18 cellular contexts compared by ENCODE assay signal in the genomic region with DNA sequence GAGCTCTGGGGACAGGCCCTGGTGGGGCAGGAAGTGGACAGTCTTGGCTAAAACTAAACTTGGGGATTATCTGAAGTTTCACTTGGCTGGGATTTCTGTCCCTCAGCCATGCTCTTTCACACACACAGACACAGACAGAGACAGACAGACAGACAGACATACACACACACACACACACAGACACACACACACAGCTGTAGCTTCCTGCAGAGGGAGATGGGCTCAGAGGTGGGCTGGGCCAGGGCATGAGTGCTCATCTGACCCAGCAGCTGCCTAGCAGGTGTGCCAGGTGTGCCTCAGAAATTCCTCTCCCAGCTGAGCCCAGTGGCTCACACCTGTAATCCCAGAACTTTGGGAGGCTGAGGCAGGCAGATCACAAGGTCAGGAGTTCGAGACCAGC. TPM values are rescaled to one million over a fixed set of nuclear protein-coding genes. Genes with fewer than 3 reads are reported as not detected.
A peak's percentile ranks its signal among the peaks of the same experiment; 100 is the strongest.
DNase-seq lines count a peak whose midpoint lies in the region; TF ChIP-seq lines count a peak whose summit lies in the region.
"Had no signal": no experiment of that assay in that cellular context is flagged by ENCODE, and none has a peak within 500 bp of the region (broad histone marks: within the 10 kb centered on the region; RNA-seq: fewer than 3 reads in every experiment).

No MANE protein-coding gene starts in this region.

- no peaks in the 10 kb centered on the region for H3K9me3 Mint-ChIP-seq in CD4-positive, alpha-beta memory T cell
- H3K9me3 Mint-ChIP-seq: IgD-negative memory B cell had no signal

- H3K4me1 Mint-ChIP-seq in CD4-positive, alpha-beta memory T cell = peaks cover 2 to 19% (median 8%) of the 10 kb centered on the region in 4 donors

- POLR2A ChIA-PET in CD4-positive, alpha-beta memory T cell (lab: Charles Lee; ENCODE audit: partially characterized antibody) = interaction anchor here (1.3 kb wide), 1 partner anchor 13 kb away, joined by 4 read pairs; no protein-coding TSS in a partner anchor

- peak overlapping the region; percentile 35 for H3K9ac ChIP-seq in mucosa of stomach (ENCODE audit: low read length)
- H3K9ac ChIP-seq: BLaER1 treated with 17β-estradiol and CSF1 and Interleukin-3, amounts not matched to agents 10 nM and 100 nM had no signal

- H3K36me3 ChIP-seq in breast epithelium (no peaks in the 10 kb centered on the region), mucosa of stomach (ENCODE audit: control insufficient read depth, insufficient read depth, low read length) (no peaks in the 10 kb centered on the region), vagina (no peaks in the 10 kb centered on the region)
- no peaks in the 10 kb centered on the region for H3K36me3 ChIP-seq in CD4-positive, alpha-beta memory T cell (ENCODE audit: insufficient read depth, low read length)
- H3K36me3 ChIP-seq: BLaER1 treated with 17β-estradiol and CSF1 and Interleukin-3, amounts not matched to agents 10 nM and 100 nM had no signal

- H3K4me3 Mint-ChIP-seq in CD4-positive, alpha-beta memory T cell = no peak overlapping the region

- H3K27me3 Mint-ChIP-seq in CD4-positive, alpha-beta memory T cell = peaks cover 1% of the 10 kb centered on the region in 2 donors
- H3K27me3 Mint-ChIP-seq: IgD-negative memory B cell had no signal

- H3K9me3 ChIP-seq in breast epithelium (no peaks in the 10 kb centered on the region), mucosa of stomach (ENCODE audit: control insufficient read depth, low read length) (no peaks in the 10 kb centered on the region), vagina (no peaks in the 10 kb centered on the region)
- H3K9me3 ChIP-seq in CD4-positive, alpha-beta memory T cell (ENCODE audit: control insufficient read depth in 1 of 2, low read length in 2 of 2) = no peaks in the 10 kb centered on the region
- H3K9me3 ChIP-seq: BLaER1 treated with 17β-estradiol and CSF1 and Interleukin-3, amounts not matched to agents 10 nM and 100 nM; Caco-2 had no signal

- no peaks in the 10 kb centered on the region for H3K27me3 ChIP-seq in breast epithelium
- peaks cover 6% of the 10 kb centered on the region for H3K27me3 ChIP-seq in mucosa of stomach (ENCODE audit: control insufficient read depth, insufficient read depth, low read length)
- no peaks in the 10 kb centered on the region for H3K27me3 ChIP-seq in vagina
- H3K27me3 ChIP-seq in CD4-positive, alpha-beta memory T cell (ENCODE audit: insufficient read depth, low read length) = no peaks in the 10 kb centered on the region

- intact Hi-C loops in breast epithelium (cut with DNase I; ENCODE audit: low total_unique reads) = no loop called here
- intact Hi-C loops in vagina (cut with DNase I) = no loop called here
- intact Hi-C loops in CD4-positive, alpha-beta memory T cell (cut with micrococcal nuclease) = no loop called here

- no peaks in the 10 kb centered on the region for H3K36me3 Mint-ChIP-seq in CD4-positive, alpha-beta memory T cell

- H3K4me1 ChIP-seq in breast epithelium (no peaks in the 10 kb centered on the region), mucosa of stomach (ENCODE audit: control insufficient read depth, insufficient read depth, low read length) (peaks cover 40% of the 10 kb centered on the region), vagina (peaks cover 16% of the 10 kb centered on the region)
- peaks cover 6% of the 10 kb centered on the region for H3K4me1 ChIP-seq in CD4-positive, alpha-beta memory T cell (ENCODE audit: insufficient read depth, low read length)

- H3K27ac ChIP-seq in breast epithelium (peak overlapping the region; percentile 94 to 96), vagina (peak overlapping the region; percentile 69)
- H3K27ac ChIP-seq in CD4-positive, alpha-beta memory T cell (ENCODE audit: low read depth, low read length) = no peak overlapping the region
- H3K27ac ChIP-seq: BLaER1 treated with 17β-estradiol and CSF1 and Interleukin-3, amounts not matched to agents 10 nM and 100 nM had no signal

- peak overlapping the region in 2 of 7 donors; percentile 72 for H3K27ac Mint-ChIP-seq in CD4-positive, alpha-beta memory T cell

- DNase-seq in NCI-H2196 treated with DMSO at 0.1 percent for 48 hours (lab: John Stamatoyannopoulos, UW; ENCODE audit: unreplicated experiment) = peak; percentile 2
- no peak for DNase-seq in NCI-H2196 (lab: John Stamatoyannopoulos, UW; ENCODE audit: unreplicated experiment)
- no peak for DNase-seq in breast epithelium (ENCODE audit: low spot score in 2 of 2)
- DNase-seq in vagina (ENCODE audit: extremely low spot score in 2 of 2) = no peak
- no peak for DNase-seq in CD4-positive, alpha-beta memory T cell
- no peak for DNase-seq in kidney glomerular epithelial cell (lab: John Stamatoyannopoulos, UW)
- DNase-seq in HT-29 (ENCODE audit: low spot score) = no peak
- DNase-seq: Caco-2, MV-4-11, NCI-H1436 treated with DMSO at 0.1 percent for 48 hours, NCI-H446, SIG-M5 had no signal

- H3K4me3 ChIP-seq in breast epithelium (no peak overlapping the region), mucosa of stomach (ENCODE audit: low read length) (no peak overlapping the region), vagina (no peak overlapping the region)
- no peak overlapping the region for H3K4me3 ChIP-seq in CD4-positive, alpha-beta memory T cell (ENCODE audit: low read length in 2 of 2)
- H3K4me3 ChIP-seq: BLaER1 treated with 17β-estradiol and CSF1 and Interleukin-3, amounts not matched to agents 10 nM and 100 nM had no signal

- TF ChIP-seq POLR2A in breast epithelium (IDR thresholded peaks at IDR 0.05) (no peak), vagina (IDR thresholded peaks at IDR 0.05) (no peak)

- TF ChIP-seq CTCF in breast epithelium (IDR thresholded peaks at IDR 0.05) (no peak), vagina (IDR thresholded peaks at IDR 0.05) (no peak)

- CTCF ChIA-PET in CD4-positive, alpha-beta memory T cell (lab: Charles Lee; ENCODE audit: partially characterized antibody) = interaction anchor here (2.0 to 2.6 kb wide), 2 partner anchors 10 to 23 kb away, joined by 5 to 9 read pairs; partner anchors contain the start of gene VPS18

RNA-seq across cellular contexts. Expression of gene RHOV, which starts 3.3 kb away (rescaled TPM):
- total RNA-seq in breast epithelium (10 to 100 TPM in 1 of 3 donors, 1 to 10 TPM in 1, not detected in 1; 8.5 to 12.1 TPM), vagina (32.9 TPM)
- not detected for total RNA-seq in CD4-positive, alpha-beta memory T cell
- polyA plus RNA-seq in CD4-positive, alpha-beta memory T cell = not detected
- total RNA-seq in HT-29 (2014; rRNA removed; shearing (Covaris generic)) = 30.4 and 33.5 TPM in 2 replicates
- total RNA-seq: LHCN-M2 had no signal
- polyA plus RNA-seq: IgD-negative memory B cell had no signal

RNA-seq across cellular contexts. Expression of gene VPS18, which starts 23.5 kb away (rescaled TPM):
- total RNA-seq in breast epithelium = 10 to 100 TPM; 23.2 to 25.0 (median 23.9) TPM
- 21.4 TPM for total RNA-seq in vagina
- total RNA-seq in CD4-positive, alpha-beta memory T cell = 10 to 100 TPM; 18.4 to 20.3 TPM
- polyA plus RNA-seq in CD4-positive, alpha-beta memory T cell = 10 to 100 TPM; 14.6 to 21.6 TPM
- total RNA-seq in HT-29 (2014; rRNA removed; shearing (Covaris generic)) = 66.8 and 75.8 TPM in 2 replicates

RNA-seq across cellular contexts. Expression of gene SPINT1, which starts 26.9 kb away (rescaled TPM):
- total RNA-seq in breast epithelium (100 to 1,000 TPM in 1 of 3 donors, 10 to 100 TPM in 1, 1 to 10 TPM in 1; 1.8 to 134 (median 86.5) TPM), vagina (80.3 TPM)
- total RNA-seq in CD4-positive, alpha-beta memory T cell = 1 to 10 TPM; 3.8 to 4.0 TPM
- polyA plus RNA-seq in CD4-positive, alpha-beta memory T cell = 1 to 10 TPM; 4.0 to 5.3 TPM
- total RNA-seq in HT-29 (2014; rRNA removed; shearing (Covaris generic)) = 481 and 534 TPM in 2 replicates
- total RNA-seq: LHCN-M2 had no signal

RNA-seq across cellular contexts. Expression of gene PPP1R14D, which starts 42.2 kb away (rescaled TPM):
- total RNA-seq in breast epithelium (1 to 10 TPM in 2 of 3 donors, not detected in 1; 1.3 to 4.9 TPM), vagina (not detected)
- total RNA-seq in CD4-positive, alpha-beta memory T cell = not detected
- polyA plus RNA-seq in CD4-positive, alpha-beta memory T cell = not detected
- total RNA-seq in HT-29 (2014; rRNA removed; shearing (Covaris generic)) = 2.5 and 6.1 TPM in 2 replicates
- total RNA-seq: A172, HT1080, LHCN-M2 had no signal

RNA-seq across cellular contexts. Expression of gene DLL4, which starts 58.4 kb away (rescaled TPM):
- total RNA-seq in breast epithelium (10 to 100 TPM in 1 of 3 donors, 1 to 10 TPM in 2; 3.5 to 10.5 (median 5.0) TPM), vagina (20.9 TPM)
- not detected for total RNA-seq in CD4-positive, alpha-beta memory T cell
- not detected for polyA plus RNA-seq in CD4-positive, alpha-beta memory T cell
- total RNA-seq in HT-29 (2014; rRNA removed; shearing (Covaris generic)) = 3.8 and 4.4 TPM in 2 replicates
- total RNA-seq: A172 had no signal
- polyA plus RNA-seq: IgD-negative memory B cell had no signal
